In the genomic region with DNA sequence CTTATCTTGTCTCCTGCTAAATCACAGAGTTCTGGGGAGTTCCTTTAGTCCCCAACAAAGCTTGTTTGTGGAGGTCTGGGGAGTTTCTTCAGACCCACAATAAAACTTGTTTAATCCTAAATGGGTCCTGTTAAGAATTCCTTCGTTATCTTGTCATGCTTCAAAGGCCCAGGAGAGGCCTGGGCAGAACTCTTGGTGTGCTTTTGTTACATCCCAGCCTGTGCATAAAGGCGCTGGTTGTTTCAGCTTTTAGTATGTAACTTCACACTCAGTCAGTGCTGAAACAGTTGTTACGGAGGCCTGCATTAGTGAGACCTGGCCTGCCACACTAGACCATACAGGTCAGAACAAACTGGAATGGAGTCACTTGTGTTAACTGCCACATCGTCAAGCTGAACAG, we compare ENCODE assay signal across 8 cellular contexts. TPM values are rescaled to one million over a fixed set of nuclear protein-coding genes. Genes with fewer than 3 reads are reported as not detected.
DNase-seq lines count a peak whose midpoint lies in the region; ATAC-seq and TF ChIP-seq lines count a peak whose summit lies in the region.
"Not testable (repeated sequence)": the region's sequence is repeated elsewhere in the genome, so short reads cannot be mapped to it uniquely, and the experiment has no call there.

No MANE protein-coding gene starts in this region.

- H3K27ac Mint-ChIP-seq in Calu3 (ENCODE audit: unreplicated experiment) (peak overlapping the region; percentile 21), endodermal cell (peak overlapping the region; percentile 68), naive B cell (peak overlapping the region in 4 of 6 donors; percentile 34 to 87 (median 46)), progenitor cell of endocrine pancreas (peak overlapping the region; percentile 70)
- H3K27ac Mint-ChIP-seq in neural crest cell (ENCODE audit: unreplicated experiment): not testable (repeated sequence)

- not testable (repeated sequence) for H3K27me3 Mint-ChIP-seq in Calu3 (ENCODE audit: unreplicated experiment); endodermal cell (ENCODE audit: insufficient read depth); naive B cell; neural crest cell (ENCODE audit: low read depth); progenitor cell of endocrine pancreas

- not testable (repeated sequence) for BruUV-seq in Calu3 (replicated peaks; lab: Mats Ljungman, UMichigan)

- peaks cover 41% of the 10 kb centered on the region for H3K36me3 ChIP-seq in BLaER1
- H3K36me3 ChIP-seq in HUES6 (ENCODE audit: control insufficient read depth, insufficient read depth, low read length); endodermal cell (ENCODE audit: control insufficient read depth, insufficient read depth, low read length): not testable (repeated sequence)

- not testable (repeated sequence) for H3K4me3 Mint-ChIP-seq in Calu3 (ENCODE audit: low read depth, unreplicated experiment); endodermal cell; progenitor cell of endocrine pancreas (ENCODE audit: low read depth)
- peak overlapping the region in 3 of 8 donors; percentile 63 to 79 (median 74) for H3K4me3 Mint-ChIP-seq in naive B cell
- H3K4me3 Mint-ChIP-seq in neural crest cell: peak overlapping the region; percentile 71

- DNase-seq in Calu3; endodermal cell; naive B cell; neural crest cell (ENCODE audit: low read depth, low spot score); progenitor cell of endocrine pancreas (ENCODE audit: low spot score, unreplicated experiment): not testable (repeated sequence)
- DNase-seq in islet precursor cell: peak; percentile 66

- H4K20me1 ChIP-seq in BLaER1: not testable (repeated sequence)

- TF ChIP-seq CTCF in Calu3 (IDR thresholded peaks at IDR 0.05; ENCODE audit: unreplicated experiment); endodermal cell (conservative IDR thresholded peaks at IDR 0.05); neural crest cell (conservative IDR thresholded peaks at IDR 0.05); progenitor cell of endocrine pancreas (IDR thresholded peaks at IDR 0.05; ENCODE audit: unreplicated experiment): not testable (repeated sequence)

- not testable (repeated sequence) for H3K4me3 ChIP-seq in BLaER1; HUES6 (ENCODE audit: low read depth, low read length); endodermal cell (ENCODE audit: low read length)

- CTCF ChIA-PET in Calu3 (lab: Charles Lee): not testable (repeated sequence)

- not testable (repeated sequence) for ATAC-seq in naive B cell (ENCODE audit: low read depth in 2 of 2)

- not testable (repeated sequence) for H3K9me3 Mint-ChIP-seq in Calu3 (ENCODE audit: low read depth, unreplicated experiment); naive B cell; neural crest cell; progenitor cell of endocrine pancreas (ENCODE audit: low read depth)
- peaks cover 13% of the 10 kb centered on the region for H3K9me3 Mint-ChIP-seq in endodermal cell

- not testable (repeated sequence) for H3K4me1 Mint-ChIP-seq in Calu3 (ENCODE audit: low read depth, unreplicated experiment); progenitor cell of endocrine pancreas (ENCODE audit: low read depth)
- H3K4me1 Mint-ChIP-seq in endodermal cell: peaks cover 27% of the 10 kb centered on the region
- peaks cover 5 to 25% (median 9%) of the 10 kb centered on the region in 3 donors for H3K4me1 Mint-ChIP-seq in naive B cell
- H3K4me1 Mint-ChIP-seq in neural crest cell: peaks cover 24% of the 10 kb centered on the region

- intact Hi-C loops in Calu3 (cut with micrococcal nuclease; ENCODE audit: unreplicated experiment): not testable (repeated sequence)

- H3K27me3 ChIP-seq in BLaER1; HUES6 (ENCODE audit: control insufficient read depth, insufficient read depth, low read length); endodermal cell (ENCODE audit: control insufficient read depth, insufficient read depth, low read length, poor library complexity, severe bottlenecking): not testable (repeated sequence)

- H3K36me3 Mint-ChIP-seq in Calu3 (ENCODE audit: insufficient read depth, unreplicated experiment) (peaks cover 40% of the 10 kb centered on the region), endodermal cell (ENCODE audit: low read depth) (peaks cover 18% of the 10 kb centered on the region), neural crest cell (ENCODE audit: low read depth) (peaks cover 18% of the 10 kb centered on the region), progenitor cell of endocrine pancreas (ENCODE audit: insufficient read depth) (peaks cover 30% of the 10 kb centered on the region)
- H3K36me3 Mint-ChIP-seq in naive B cell: not testable (repeated sequence)

- H3K4me2 ChIP-seq in BLaER1: peak overlapping the region; percentile 32; the same call in 1 of the 2 replicates

- not testable (repeated sequence) for H3K9ac ChIP-seq in BLaER1; endodermal cell (ENCODE audit: extremely low read depth, low read length, poor library complexity, severe bottlenecking)
- peak overlapping the region; percentile 54 for H3K9ac ChIP-seq in HUES6 (ENCODE audit: low read length)

- peaks cover 39% of the 10 kb centered on the region for H3K4me1 ChIP-seq in BLaER1
- H3K4me1 ChIP-seq in HUES6 (ENCODE audit: control insufficient read depth, insufficient read depth, low read length): peaks cover 14% of the 10 kb centered on the region
- H3K4me1 ChIP-seq in endodermal cell (ENCODE audit: control insufficient read depth, insufficient read depth, low read length): not testable (repeated sequence)

- peaks cover 12% of the 10 kb centered on the region for H3K9me3 ChIP-seq in BLaER1
- not testable (repeated sequence) for H3K9me3 ChIP-seq in HUES6 (ENCODE audit: control insufficient read depth, insufficient read depth, low read depth, low read length); endodermal cell (ENCODE audit: control insufficient read depth, low read length)

- not testable (repeated sequence) for H3K27ac ChIP-seq in BLaER1; HUES6 (ENCODE audit: low read depth, low read length); endodermal cell (ENCODE audit: low read depth, low read length)

- WGBS in endodermal cell (ENCODE audit: insufficient coverage in 1 of 2, insufficient read length in 1 of 2), 2 experiments: 75 to 83% methylated on average over 3 to 4 of the region's 4 CpGs

RNA-seq across cellular contexts. Expression of gene ARSD, which starts 2.9 kb away (rescaled TPM):
- 42.0 and 47.8 TPM in 2 replicates for total RNA-seq in Calu3 (2022)
- 10 to 100 TPM in 1 of 2 donors, 1 to 10 TPM in 1; 4.9 to 15.7 TPM for total RNA-seq in endodermal cell
- 4.9 TPM for polyA plus RNA-seq in endodermal cell (2013, experiment 1 of 2)
- 5.1 TPM for polyA plus RNA-seq in endodermal cell (2013, experiment 2 of 2)
- polyA plus RNA-seq in naive B cell (ENCODE audit: low read depth in 6 of 6): 1 to 10 TPM; 1.2 to 9.6 (median 5.1) TPM
- 8.8 and 11.2 TPM in 2 replicates for total RNA-seq in neural crest cell
- 76.8 and 82.1 TPM in 2 replicates for total RNA-seq in progenitor cell of endocrine pancreas
